Comparison of ENCODE assay signal across 1 cellular context in genomic region chr15:55526559-55527036, GRCh38.
TF ChIP-seq lines count a peak whose summit lies in the region.

No MANE protein-coding gene starts in this region.

TF ChIP-seq in HepG2, 621 proteins besides CTCF, POLR2A, EP300 and RAD21 (continued from another document and continues in another):
- no peak for TF ChIP-seq AFF4 (CRISPR knock-in tag; IDR thresholded peaks at IDR 0.05)
- no peak for TF ChIP-seq NR2F6 (IDR thresholded peaks at IDR 0.05)
- no peak for TF ChIP-seq NR2F6 (CRISPR knock-in tag; IDR thresholded peaks at IDR 0.05)
- TF ChIP-seq PCBP1 (IDR thresholded peaks at IDR 0.05; ENCODE audit: borderline replicate concordance, low read depth, low read length) = no peak
- TF ChIP-seq XBP1 (CRISPR knock-in tag; IDR thresholded peaks at IDR 0.05) = no peak
- TF ChIP-seq CAMTA2 (CRISPR knock-in tag; IDR thresholded peaks at IDR 0.05; ENCODE audit: borderline replicate concordance) = no peak
- TF ChIP-seq RELA (CRISPR knock-in tag; IDR thresholded peaks at IDR 0.05) = no peak
- no peak for TF ChIP-seq ZC3H13 (CRISPR knock-in tag; IDR thresholded peaks at IDR 0.05)
- no peak for TF ChIP-seq ZNF251 (CRISPR knock-in tag; IDR thresholded peaks at IDR 0.05)
- no peak for TF ChIP-seq PRPF4 (IDR thresholded peaks at IDR 0.05; ENCODE audit: low read depth, low read length, poor library complexity, severe bottlenecking)
- no peak for TF ChIP-seq NR3C1 (CRISPR knock-in tag; IDR thresholded peaks at IDR 0.05)
- no peak for TF ChIP-seq NCOR1 (IDR thresholded peaks at IDR 0.05; ENCODE audit: borderline replicate concordance, low read length)
- no peak for TF ChIP-seq ZSCAN31 (CRISPR knock-in tag; IDR thresholded peaks at IDR 0.05; ENCODE audit: low read depth)
- no peak for TF ChIP-seq LBX2 (CRISPR knock-in tag; IDR thresholded peaks at IDR 0.05; ENCODE audit: borderline replicate concordance)
- TF ChIP-seq YY1 (IDR thresholded peaks at IDR 0.05; ENCODE audit: insufficient read depth, insufficient replicate concordance, low read depth, low read length) = peak; percentile 60
- TF ChIP-seq ZNF468 (CRISPR knock-in tag; IDR thresholded peaks at IDR 0.05) = no peak
- TF ChIP-seq ZSCAN5A (CRISPR knock-in tag; IDR thresholded peaks at IDR 0.05; ENCODE audit: borderline replicate concordance) = peak; percentile 54; the same call in 1 of the 2 replicates
- no peak for TF ChIP-seq ZNF24 (IDR thresholded peaks at IDR 0.05)
- no peak for TF ChIP-seq GLMP (CRISPR knock-in tag; IDR thresholded peaks at IDR 0.05; ENCODE audit: borderline replicate concordance)
- TF ChIP-seq ZSCAN29 (CRISPR knock-in tag; conservative IDR thresholded peaks at IDR 0.05) = no peak
- no peak for TF ChIP-seq GTF2F1 (IDR thresholded peaks at IDR 0.05; ENCODE audit: low read length)
- no peak for TF ChIP-seq ZNF101 (CRISPR knock-in tag; IDR thresholded peaks at IDR 0.05; ENCODE audit: borderline replicate concordance, low read depth)
- TF ChIP-seq ZNF772 (CRISPR knock-in tag; IDR thresholded peaks at IDR 0.05) = no peak
- no peak for TF ChIP-seq GMEB2 (CRISPR knock-in tag; IDR thresholded peaks at IDR 0.05; ENCODE audit: low read depth)
- peak; percentile 76; the same call in 1 of the 2 replicates for TF ChIP-seq KDM5B (CRISPR knock-in tag; IDR thresholded peaks at IDR 0.05; ENCODE audit: borderline replicate concordance)
- TF ChIP-seq ZNF644 (CRISPR knock-in tag; IDR thresholded peaks at IDR 0.05; ENCODE audit: low read depth) = peak; percentile 61; the same call in 1 of the 2 replicates
- no peak for TF ChIP-seq MATR3 (CRISPR knock-in tag; IDR thresholded peaks at IDR 0.05)
- TF ChIP-seq MXD4 (CRISPR knock-in tag; IDR thresholded peaks at IDR 0.05) = peak; percentile 91
- no peak for TF ChIP-seq CREM (IDR thresholded peaks at IDR 0.05)
- no peak for TF ChIP-seq CREM (CRISPR knock-in tag; IDR thresholded peaks at IDR 0.05)
- no peak for TF ChIP-seq SNAPC5 (CRISPR knock-in tag; IDR thresholded peaks at IDR 0.05; ENCODE audit: borderline replicate concordance)
- TF ChIP-seq SKIL (CRISPR knock-in tag; IDR thresholded peaks at IDR 0.05; ENCODE audit: borderline replicate concordance) = no peak
- peak in 1 of 2 experiments; percentile 78; a peak in 1 of 4 replicates for TF ChIP-seq HMGXB4 (CRISPR knock-in tag; IDR thresholded peaks at IDR 0.05; ENCODE audit: borderline replicate concordance in 1 of 2, low read depth in 1 of 2)
- no peak; the same call in 1 of the 2 replicates for TF ChIP-seq ZBTB20 (CRISPR knock-in tag; IDR thresholded peaks at IDR 0.05; ENCODE audit: borderline replicate concordance, low read depth)
- TF ChIP-seq ZNF12 (CRISPR knock-in tag; IDR thresholded peaks at IDR 0.05) = no peak; the same call in 1 of the 2 replicates
- TF ChIP-seq HOXD1 (CRISPR knock-in tag; IDR thresholded peaks at IDR 0.05) = no peak
- no peak for TF ChIP-seq SIN3A (IDR thresholded peaks at IDR 0.05; ENCODE audit: borderline replicate concordance, low read depth, low read length)
- peak; percentile 27; the same call in 1 of the 2 replicates for TF ChIP-seq KDM2A (CRISPR knock-in tag; IDR thresholded peaks at IDR 0.05; ENCODE audit: borderline replicate concordance, low read depth)
- no peak for TF ChIP-seq ZNF841 (CRISPR knock-in tag; IDR thresholded peaks at IDR 0.05; ENCODE audit: borderline replicate concordance)
- no peak for TF ChIP-seq CHD4 (IDR thresholded peaks at IDR 0.05; ENCODE audit: borderline replicate concordance, low read length)
- no peak for TF ChIP-seq ZNF674 (CRISPR knock-in tag; IDR thresholded peaks at IDR 0.05; ENCODE audit: low read depth)
- TF ChIP-seq ZNF597 (CRISPR knock-in tag; IDR thresholded peaks at IDR 0.05) = no peak
- no peak for TF ChIP-seq ZFP1 (CRISPR knock-in tag; IDR thresholded peaks at IDR 0.05)
- no peak for TF ChIP-seq ZNF256 (CRISPR knock-in tag; conservative IDR thresholded peaks at IDR 0.05)
- peak; percentile 34; the same call in 1 of the 2 replicates for TF ChIP-seq FOXK1 (CRISPR knock-in tag; IDR thresholded peaks at IDR 0.05; ENCODE audit: borderline replicate concordance, low read depth)
- peak; percentile 41; the same call in 1 of the 2 replicates for TF ChIP-seq MED1 (CRISPR knock-in tag; IDR thresholded peaks at IDR 0.05)
- TF ChIP-seq MEIS1 (CRISPR knock-in tag; IDR thresholded peaks at IDR 0.05; ENCODE audit: borderline replicate concordance) = no peak
- TF ChIP-seq ZNF333 (CRISPR knock-in tag; IDR thresholded peaks at IDR 0.05; ENCODE audit: borderline replicate concordance) = no peak
- TF ChIP-seq MTA3 (CRISPR knock-in tag; IDR thresholded peaks at IDR 0.05) = no peak
